1 cellular context compared by ENCODE assay signal in genomic region chr1:62799688-62800087, GRCh38.
TF ChIP-seq lines count a peak whose summit lies in the region.

No MANE protein-coding gene starts in this region.

TF ChIP-seq in K562, 482 proteins besides CTCF, POLR2A, EP300 and RAD21:
- no peak for TF ChIP-seq ZBTB26 (CRISPR knock-in tag; IDR thresholded peaks at IDR 0.05)
- peak in 1 of 2 experiments; percentile 49; a peak in 1 of 4 replicates for TF ChIP-seq FOXA3 (CRISPR knock-in tag; conservative IDR thresholded peaks at IDR 0.05 in 1 of 2, IDR thresholded peaks at IDR 0.05 in 1 of 2)
- 0 out of 2 replicates have a peak, but pooled peaks have one; percentile 18 for TF ChIP-seq CTBP1 (IDR thresholded peaks at IDR 0.05; ENCODE audit: borderline replicate concordance)
